ENCODE assay signal across 21 cellular contexts in genomic region chr3:27730774-27731659, GRCh38. TPM values are rescaled to one million over a fixed set of nuclear protein-coding genes. Genes with fewer than 3 reads are reported as not detected.
DNase-seq lines count a peak whose midpoint lies in the region; ATAC-seq and TF ChIP-seq lines count a peak whose summit lies in the region.
"Had no signal": no experiment of that assay in that cellular context is flagged by ENCODE, and none has a peak within 500 bp of the region (broad histone marks: within the 10 kb centered on the region; RNA-seq: fewer than 3 reads in every experiment).

No MANE protein-coding gene starts in this region.

- TF ChIP-seq CTCF in left lung (IDR thresholded peaks at IDR 0.05) (no peak), prostate gland (IDR thresholded peaks at IDR 0.05) (no peak)

- peaks cover 68% of the 10 kb centered on the region for H3K27me3 Mint-ChIP-seq in activated CD8-positive, alpha-beta memory T cell treated with anti-CD3 and anti-CD28 coated beads, Interleukin-2, amount 10 ng/mL, durations not matched to agents 7 days and 5 days
- peaks cover 74% of the 10 kb centered on the region for H3K27me3 Mint-ChIP-seq in activated T-helper 2 cell treated with anti-CD3 and anti-CD28 coated beads, Interferon-gamma antibody, Interleukin-2, Interleukin-4, amounts not matched to agents 10 μg/mL and 5 μg/mL and 100 μg/mL, durations not matched to agents 14 hours and 24 hours and 36 hours (ENCODE audit: low read depth)

- 5% methylated on average over 31 of the region's 31 CpGs for WGBS in prostate gland

- H3K36me3 ChIP-seq in iPS-18a (ENCODE audit: control insufficient read depth, low read depth, low read length) = no peaks in the 10 kb centered on the region
- no peaks in the 10 kb centered on the region for H3K36me3 ChIP-seq in left lung
- H3K36me3 ChIP-seq in prostate gland = no peaks in the 10 kb centered on the region
- H3K36me3 ChIP-seq: breast epithelium, esophagus muscularis mucosa, neutrophil, SJCRH30, upper lobe of right lung had no signal

- H3K27ac ChIP-seq in iPS-18a (ENCODE audit: low read length) (no peak overlapping the region), left lung (no peak overlapping the region), prostate gland (no peak overlapping the region)
- H3K27ac ChIP-seq: breast epithelium, C4-2B, esophagus muscularis mucosa, neutrophil, PC-9, SJCRH30, upper lobe of right lung had no signal

- intact Hi-C loops in activated T-helper 2 cell treated with anti-CD3 and anti-CD28 coated beads, Interferon-gamma antibody, Interleukin-2, Interleukin-4, amounts not matched to agents 10 μg/mL and 5 μg/mL and 100 μg/mL, durations not matched to agents 14 hours and 24 hours and 36 hours (cut with micrococcal nuclease) = loop anchor here (1.0 to 5.0 kb wide), 3 partner anchors 9 to 846 kb away; partner anchors contain the start of gene EOMES
- intact Hi-C loops in left lung (cut with DNase I) (no loop called here), prostate gland (cut with DNase I) (no loop called here)

- peak overlapping the region; percentile 59 for H3K4me3 Mint-ChIP-seq in activated CD8-positive, alpha-beta memory T cell treated with anti-CD3 and anti-CD28 coated beads, Interleukin-2, amount 10 ng/mL, durations not matched to agents 7 days and 5 days
- peak overlapping the region; percentile 27 for H3K4me3 Mint-ChIP-seq in activated T-helper 2 cell treated with anti-CD3 and anti-CD28 coated beads, Interferon-gamma antibody, Interleukin-2, Interleukin-4, amounts not matched to agents 10 μg/mL and 5 μg/mL and 100 μg/mL, durations not matched to agents 14 hours and 24 hours and 36 hours (ENCODE audit: low read depth)
- H3K4me3 Mint-ChIP-seq: dendritic cell treated with granulocyte-macrophage colony-stimulating factor and Interleukin-4, amounts not matched to agents 40 ng/mL and 50 ng/mL, for 4 days had no signal

- TF ChIP-seq POLR2A in prostate gland (IDR thresholded peaks at IDR 0.05) = no peak

- CTCF ChIA-PET in activated CD8-positive, alpha-beta memory T cell treated with anti-CD3 and anti-CD28 coated beads, Interleukin-2, amount 10 ng/mL, durations not matched to agents 7 days and 5 days (lab: Charles Lee) = interaction anchor here (2.6 kb wide), 1 partner anchor 9 kb away, joined by 16 read pairs; the partner anchor contains the start of gene EOMES

- H3K36me3 Mint-ChIP-seq in activated CD8-positive, alpha-beta memory T cell treated with anti-CD3 and anti-CD28 coated beads, Interleukin-2, amount 10 ng/mL, durations not matched to agents 7 days and 5 days = peaks cover 3% of the 10 kb centered on the region
- peaks cover 3% of the 10 kb centered on the region for H3K36me3 Mint-ChIP-seq in activated T-helper 2 cell treated with anti-CD3 and anti-CD28 coated beads, Interferon-gamma antibody, Interleukin-2, Interleukin-4, amounts not matched to agents 10 μg/mL and 5 μg/mL and 100 μg/mL, durations not matched to agents 14 hours and 24 hours and 36 hours (ENCODE audit: low read depth)

- H3K9me3 ChIP-seq in iPS-18a (ENCODE audit: control insufficient read depth, low read depth, low read length) = no peaks in the 10 kb centered on the region
- no peaks in the 10 kb centered on the region for H3K9me3 ChIP-seq in left lung
- H3K9me3 ChIP-seq in prostate gland = no peaks in the 10 kb centered on the region
- H3K9me3 ChIP-seq: breast epithelium, esophagus muscularis mucosa, neutrophil, SJCRH30, upper lobe of right lung had no signal

- H3K9ac ChIP-seq in iPS-18a (ENCODE audit: low read length) = no peak overlapping the region

- H3K27me3 ChIP-seq in iPS-18a (ENCODE audit: control insufficient read depth, insufficient read depth, low read length) (peaks cover 84% of the 10 kb centered on the region), left lung (peaks cover 72 to 73% of the 10 kb centered on the region in 2 donors), prostate gland (replicated peaks; ENCODE audit: insufficient read depth) (peaks cover 33% of the 10 kb centered on the region)
- H3K27me3 ChIP-seq: SJCRH30 had no signal

- H3K4me1 Mint-ChIP-seq in activated CD8-positive, alpha-beta memory T cell treated with anti-CD3 and anti-CD28 coated beads, Interleukin-2, amount 10 ng/mL, durations not matched to agents 7 days and 5 days = peaks cover 28% of the 10 kb centered on the region
- peaks cover 33% of the 10 kb centered on the region for H3K4me1 Mint-ChIP-seq in activated T-helper 2 cell treated with anti-CD3 and anti-CD28 coated beads, Interferon-gamma antibody, Interleukin-2, Interleukin-4, amounts not matched to agents 10 μg/mL and 5 μg/mL and 100 μg/mL, durations not matched to agents 14 hours and 24 hours and 36 hours (ENCODE audit: low read depth)

- peak overlapping the region; percentile 45 for H3K4me3 ChIP-seq in iPS-18a (ENCODE audit: low read length)
- H3K4me3 ChIP-seq in left lung = no peak overlapping the region
- no peak overlapping the region for H3K4me3 ChIP-seq in prostate gland
- H3K4me3 ChIP-seq: PC-9, SJCRH30, upper lobe of right lung had no signal

- no peaks in the 10 kb centered on the region for H3K9me3 Mint-ChIP-seq in activated CD8-positive, alpha-beta memory T cell treated with anti-CD3 and anti-CD28 coated beads, Interleukin-2, amount 10 ng/mL, durations not matched to agents 7 days and 5 days (ENCODE audit: low read depth)
- H3K9me3 Mint-ChIP-seq in activated T-helper 2 cell treated with anti-CD3 and anti-CD28 coated beads, Interferon-gamma antibody, Interleukin-2, Interleukin-4, amounts not matched to agents 10 μg/mL and 5 μg/mL and 100 μg/mL, durations not matched to agents 14 hours and 24 hours and 36 hours = no peaks in the 10 kb centered on the region
- H3K9me3 Mint-ChIP-seq: activated naive CD4-positive, alpha-beta T cell treated with anti-CD3 and anti-CD28 coated beads, Interleukin-2, amount 50 U/mL, for 72 hours; dendritic cell treated with granulocyte-macrophage colony-stimulating factor and Interleukin-4, amounts not matched to agents 40 ng/mL and 50 ng/mL, for 4 days had no signal

- DNase-seq in activated CD8-positive, alpha-beta memory T cell treated with anti-CD3 and anti-CD28 coated beads, Interleukin-2, amount 10 ng/mL, durations not matched to agents 7 days and 5 days = no peak
- DNase-seq in activated CD8-positive, alpha-beta memory T cell treated with anti-CD3 and anti-CD28 coated beads, Interleukin-2, amount 50 U/mL, for 48 hours = no peak
- DNase-seq in activated T-helper 2 cell treated with anti-CD3 and anti-CD28 coated beads, Interferon-gamma antibody, Interleukin-2, Interleukin-4, amounts not matched to agents 10 μg/mL and 5 μg/mL and 100 μg/mL, durations not matched to agents 14 hours and 24 hours and 36 hours (ENCODE audit: low spot score) = no peak
- DNase-seq in retina (peak; percentile 62), left lung (no peak), NCI-H345 (lab: John Stamatoyannopoulos, UW) (no peak), prostate gland (ENCODE audit: low spot score) (no peak)
- DNase-seq: activated CD4-positive, alpha-beta T cell treated with anti-CD3 and anti-CD28 coated beads for 1 hour; islet precursor cell; NCI-H1417 treated with DMSO at 0.1 percent for 48 hours; NCI-H2171; PC-9; SJCRH30; upper lobe of right lung had no signal

- no peak for ATAC-seq in activated CD8-positive, alpha-beta memory T cell treated with anti-CD3 and anti-CD28 coated beads, Interleukin-2, amount 10 ng/mL, durations not matched to agents 7 days and 5 days
- ATAC-seq in left lung = no peak

- no peak overlapping the region for H3K27ac Mint-ChIP-seq in activated CD8-positive, alpha-beta memory T cell treated with anti-CD3 and anti-CD28 coated beads, Interleukin-2, amount 10 ng/mL, durations not matched to agents 7 days and 5 days
- no peak overlapping the region for H3K27ac Mint-ChIP-seq in activated T-helper 2 cell treated with anti-CD3 and anti-CD28 coated beads, Interferon-gamma antibody, Interleukin-2, Interleukin-4, amounts not matched to agents 10 μg/mL and 5 μg/mL and 100 μg/mL, durations not matched to agents 14 hours and 24 hours and 36 hours
- H3K27ac Mint-ChIP-seq: activated naive CD4-positive, alpha-beta T cell treated with anti-CD3 and anti-CD28 coated beads, Interleukin-2, amount 50 U/mL, for 72 hours; dendritic cell treated with granulocyte-macrophage colony-stimulating factor and Interleukin-4, amounts not matched to agents 40 ng/mL and 50 ng/mL, for 4 days had no signal

- H3K4me1 ChIP-seq in iPS-18a (ENCODE audit: control insufficient read depth, low read depth, low read length) (peaks cover 47% of the 10 kb centered on the region), left lung (peaks cover 3 to 18% of the 10 kb centered on the region in 2 donors), prostate gland (replicated peaks) (no peaks in the 10 kb centered on the region)
- H3K4me1 ChIP-seq: SJCRH30 had no signal

RNA-seq across cellular contexts. Expression of gene EOMES, which starts 8.9 kb away (rescaled TPM):
- total RNA-seq in activated CD8-positive, alpha-beta memory T cell treated with anti-CD3 and anti-CD28 coated beads, Interleukin-2, amount 10 ng/mL, durations not matched to agents 7 days and 5 days = 10 to 100 TPM in 1 of 2 experiments, 1 to 10 TPM in 1; 7.3 to 12.5 TPM
- total RNA-seq in activated T-helper 2 cell treated with anti-CD3 and anti-CD28 coated beads, Interferon-gamma antibody, Interleukin-2, Interleukin-4, amounts not matched to agents 10 μg/mL and 5 μg/mL and 100 μg/mL, durations not matched to agents 14 hours and 24 hours and 36 hours = 5.2 and 5.6 TPM in 2 replicates
- total RNA-seq in left lung (under 1 TPM; 0.26 to 0.94 TPM), prostate gland (under 1 TPM in 1 of 2 donors, not detected in 1; 0.46 TPM)
- total RNA-seq: PC-9, SJCRH30 had no signal
